14 cellular contexts compared by ENCODE assay signal in genomic region chr9:32741706-32742105, GRCh38. TPM values are rescaled to one million over a fixed set of nuclear protein-coding genes. Genes with fewer than 3 reads are reported as not detected.
DNase-seq lines count a peak whose midpoint lies in the region; ATAC-seq, FAIRE-seq and TF ChIP-seq lines count a peak whose summit lies in the region.
"Had no signal": no experiment of that assay in that cellular context is flagged by ENCODE, and none has a peak within 500 bp of the region (broad histone marks: within the 10 kb centered on the region; RNA-seq: fewer than 3 reads in every experiment).

No MANE protein-coding gene starts in this region.

- DNase-seq in DMS 273 (lab: John Stamatoyannopoulos, UW; ENCODE audit: unreplicated experiment) (peak; percentile 15), DMS 273 treated with DMSO at 0.1 percent for 48 hours (lab: John Stamatoyannopoulos, UW) (no peak), RCC 7860 (ENCODE audit: low spot score) (peak; percentile 75), erythroblast (lab: John Stamatoyannopoulos, UW) (peak; percentile 10 to 44), renal cortical epithelial cell (ENCODE audit: low read depth) (peak; percentile 48), dermis blood vessel endothelial cell (no peak)
- DNase-seq in activated T-cell treated with anti-CD3 and anti-CD28 coated beads, Interleukin-2, amount 50 U/mL, for 48 hours: no peak
- DNase-seq: activated CD4-positive, CD25-positive, alpha-beta regulatory T cell; CD4-positive, alpha-beta T cell; H9; NCI-H2081 treated with DMSO at 0.1 percent for 48 hours; spleen had no signal

- no peak for ATAC-seq in GM21526 (IDR thresholded peaks at IDR 0.05; ENCODE audit: low FRiP score, unreplicated experiment)

- FAIRE-seq in RCC 7860 (lab: Jason Lieb, UNC): no peak

- no peak for TF ChIP-seq POLR2A in erythroblast (IDR thresholded peaks at IDR 0.05; ENCODE audit: low read length)

RNA-seq across cellular contexts. Expression of gene TMEM215, which starts 41.6 kb away (rescaled TPM):
- total RNA-seq in renal cortical epithelial cell (not detected in 2 replicates), dermis blood vessel endothelial cell (not detected in 2 replicates)
- total RNA-seq: CD4-positive, alpha-beta T cell; LHCN-M2; spleen had no signal

Comparison
In these comparisons a context has a peak if more than half of its experiments do, and no peak if none do; other contexts are left out.
1. DNase-seq: peak in DMS 273 (single experiment), RCC 7860 (single experiment), erythroblast (2 of 2) and renal cortical epithelial cell (single experiment); none in DMS 273 treated with DMSO at 0.1 percent for 48 hours (single experiment), activated T-cell treated with anti-CD3 and anti-CD28 coated beads, Interleukin-2, amount 50 U/mL, for 48 hours (0 of 2) and dermis blood vessel endothelial cell (single experiment).